ENCODE assay signal across 9 cellular contexts in the genomic region with DNA sequence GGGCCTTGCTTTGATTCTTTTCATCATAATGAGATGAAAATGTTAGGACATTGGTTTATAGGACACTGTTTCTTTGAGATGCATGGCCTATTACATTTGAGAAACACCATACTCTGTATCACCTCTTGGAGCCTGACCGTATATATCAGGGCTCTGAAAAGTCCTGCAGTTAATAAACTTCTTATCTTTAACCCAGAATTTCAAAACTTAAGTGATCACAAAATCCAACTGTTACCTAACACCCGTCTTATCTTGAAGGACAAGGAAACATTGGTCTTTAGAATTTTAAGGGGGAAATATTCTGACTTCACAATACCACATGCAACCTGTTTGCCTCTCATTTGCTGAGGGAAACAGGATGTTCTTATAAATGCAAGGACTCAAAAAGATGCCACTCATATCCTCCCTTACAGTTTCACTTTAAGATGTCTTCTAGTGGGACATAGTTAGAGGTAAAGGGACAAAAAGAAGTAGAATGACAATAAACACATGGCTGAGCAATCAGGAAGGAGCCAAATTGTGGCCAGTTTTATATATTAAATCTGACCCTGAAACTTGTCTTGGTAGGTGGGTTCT.
DNase-seq lines count a peak whose midpoint lies in the region; ATAC-seq lines count a peak whose summit lies in the region.
"Had no signal": no experiment of that assay in that cellular context is flagged by ENCODE, and none has a peak within 500 bp of the region (broad histone marks: within the 10 kb centered on the region; RNA-seq: fewer than 3 reads in every experiment).

No MANE protein-coding gene starts in this region.

- H3K27me3 ChIP-seq in duodenal mucosa (ENCODE audit: control insufficient read depth in 1 of 2, insufficient read depth in 2 of 2, low read length in 2 of 2) (no peaks in the 10 kb centered on the region), thymus (ENCODE audit: control insufficient read depth, insufficient read depth) (no peaks in the 10 kb centered on the region), mesendoderm (ENCODE audit: insufficient read depth, low read length, poor library complexity) (no peaks in the 10 kb centered on the region)

- peaks cover 12 to 21% of the 10 kb centered on the region in 2 donors for H3K36me3 Mint-ChIP-seq in activated T-cell treated with anti-CD3 and anti-CD28 coated beads, Interleukin-2, amount 50 U/mL, for 72 hours (ENCODE audit: insufficient read depth in 2 of 2)

- no peak overlapping the region for H2BK15ac ChIP-seq in mesendoderm (replicated peaks; ENCODE audit: low read depth)

- no peak overlapping the region for H3K23ac ChIP-seq in mesendoderm (ENCODE audit: low read length)

- no peaks in the 10 kb centered on the region for H3K9me3 Mint-ChIP-seq in activated T-cell treated with anti-CD3 and anti-CD28 coated beads, Interleukin-2, amount 50 U/mL, for 72 hours

- H2BK5ac ChIP-seq in mesendoderm (ENCODE audit: low read length): no peak overlapping the region

- WGBS in thymus: 80% methylated on average over 2 of the region's 2 CpGs
- WGBS in mesendoderm (ENCODE audit: extremely low coverage, insufficient coverage, low lambda C conversion rate): no CpG with 5 or more reads among the region's 2 CpGs

- no peak overlapping the region for H3K56ac ChIP-seq in mesendoderm (ENCODE audit: low read length)

- H2BK120ac ChIP-seq in mesendoderm (ENCODE audit: low read depth, low read length): no peak overlapping the region

- peak; percentile 57 to 63 for ATAC-seq in activated T-cell treated with anti-CD3 and anti-CD28 coated beads, Interleukin-2, amount 50 U/mL, for 72 hours (replicated peaks in 1 of 2)
- peak; percentile 42 for ATAC-seq in HG03432 (IDR thresholded peaks at IDR 0.05; ENCODE audit: unreplicated experiment)

- no peaks in the 10 kb centered on the region for H3K9me3 ChIP-seq in duodenal mucosa (ENCODE audit: control insufficient read depth in 1 of 2, low read length in 2 of 2)
- no peaks in the 10 kb centered on the region for H3K9me3 ChIP-seq in thymus (ENCODE audit: control insufficient read depth)

- H4K5ac ChIP-seq in mesendoderm (ENCODE audit: low read length): no peak overlapping the region

- peaks cover 77% of the 10 kb centered on the region for H3K4me1 Mint-ChIP-seq in activated T-cell treated with anti-CD3 and anti-CD28 coated beads, Interleukin-2, amount 50 U/mL, for 72 hours (ENCODE audit: low read depth)

- peak overlapping the region; percentile 15 for H3K27ac ChIP-seq in duodenal mucosa (ENCODE audit: low read depth, low read length)
- peak overlapping the region; percentile 92 for H3K27ac ChIP-seq in thymus (ENCODE audit: low read depth)
- no peak overlapping the region for H3K27ac ChIP-seq in mesendoderm (ENCODE audit: low read depth, low read length)

- no peak overlapping the region for H3K4me2 ChIP-seq in mesendoderm (ENCODE audit: low read length)

- H2AK5ac ChIP-seq in mesendoderm (ENCODE audit: low read length): no peak overlapping the region

- DNase-seq in activated T-cell treated with anti-CD3 and anti-CD28 coated beads, Interleukin-2, amount 50 U/mL, for 72 hours: no peak
- no peak for DNase-seq in activated T-cell treated with anti-CD3 and anti-CD28 coated beads, Interleukin-2, amount 50 U/mL, for 1 hour
- DNase-seq in NCI-H510A (lab: John Stamatoyannopoulos, UW) (no peak), mesendoderm (no peak)
- no peak for DNase-seq in stimulated activated CD4-positive, alpha-beta T cell treated with anti-CD3 and anti-CD28 coated beads, Interleukin-15, amount 100 ng/mL, for 24 hours
- DNase-seq: NCI-H1436 treated with DMSO at 0.1 percent for 48 hours had no signal

- H3K9ac ChIP-seq in duodenal mucosa (ENCODE audit: low read depth in 1 of 2, low read length in 2 of 2): peak overlapping the region in 1 of 2 donors; percentile 4
- H3K9ac ChIP-seq in mesendoderm (ENCODE audit: low read length): no peak overlapping the region

- H3K4me1 ChIP-seq in duodenal mucosa (ENCODE audit: control insufficient read depth in 1 of 2, insufficient read depth in 2 of 2, low read length in 2 of 2) (peaks cover 11 to 24% of the 10 kb centered on the region in 2 donors), thymus (ENCODE audit: control insufficient read depth, insufficient read depth, low read length) (peaks cover 12% of the 10 kb centered on the region), mesendoderm (ENCODE audit: control insufficient read depth, low read depth, low read length) (no peaks in the 10 kb centered on the region)

- H3K4me3 ChIP-seq in duodenal mucosa (ENCODE audit: low read depth in 1 of 2, low read length in 2 of 2) (no peak overlapping the region), thymus (ENCODE audit: low read length) (no peak overlapping the region), mesendoderm (ENCODE audit: low read length) (no peak overlapping the region)

- no peaks in the 10 kb centered on the region for H3K79me1 ChIP-seq in mesendoderm (ENCODE audit: low read length)

- peak overlapping the region; percentile 97 for H3K27ac Mint-ChIP-seq in activated T-cell treated with anti-CD3 and anti-CD28 coated beads, Interleukin-2, amount 50 U/mL, for 72 hours

- H3K79me2 ChIP-seq in mesendoderm (ENCODE audit: control insufficient read depth, insufficient read depth, low read length): no peaks in the 10 kb centered on the region

- H4K8ac ChIP-seq in mesendoderm (ENCODE audit: low read depth, low read length): no peak overlapping the region

- H3K4ac ChIP-seq in mesendoderm (ENCODE audit: low read depth, low read length): no peak overlapping the region

- H3K36me3 ChIP-seq in duodenal mucosa (ENCODE audit: control insufficient read depth in 1 of 2, insufficient read depth in 2 of 2, low read length in 2 of 2) (peaks cover 0 to 8% of the 10 kb centered on the region in 2 donors), thymus (ENCODE audit: control insufficient read depth, insufficient read depth) (no peaks in the 10 kb centered on the region), mesendoderm (ENCODE audit: control insufficient read depth, insufficient read depth, low read length) (no peaks in the 10 kb centered on the region)

- no peaks in the 10 kb centered on the region for H3K27me3 Mint-ChIP-seq in activated T-cell treated with anti-CD3 and anti-CD28 coated beads, Interleukin-2, amount 50 U/mL, for 72 hours (ENCODE audit: low read depth)

- H3K18ac ChIP-seq in mesendoderm (ENCODE audit: low read length): no peak overlapping the region

- peak overlapping the region; percentile 52 to 59 for H3K4me3 Mint-ChIP-seq in activated T-cell treated with anti-CD3 and anti-CD28 coated beads, Interleukin-2, amount 50 U/mL, for 72 hours
